ENCODE assay signal across 28 cellular contexts in the genomic region with DNA sequence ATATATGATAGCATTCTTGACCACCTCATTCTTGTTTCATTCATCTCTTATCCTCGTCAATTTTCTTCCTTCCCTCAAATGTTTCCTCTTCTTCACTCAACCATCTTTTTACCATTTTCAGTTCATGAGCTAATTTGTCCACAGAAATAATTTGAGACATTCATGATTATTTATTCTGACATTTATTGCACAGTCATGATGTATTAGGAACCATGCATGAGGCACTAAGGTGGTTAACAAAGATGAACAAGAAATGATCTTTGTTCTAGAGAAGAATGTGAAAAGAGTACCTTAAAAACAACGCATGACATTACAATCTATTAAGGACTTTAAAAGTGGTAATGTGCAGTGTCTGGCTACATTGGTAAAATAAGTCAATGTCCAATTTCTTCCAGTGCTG. TPM values are rescaled to one million over a fixed set of nuclear protein-coding genes. Genes with fewer than 3 reads are reported as not detected.
DNase-seq lines count a peak whose midpoint lies in the region; ATAC-seq, FAIRE-seq and TF ChIP-seq lines count a peak whose summit lies in the region.
"Had no signal": no experiment of that assay in that cellular context is flagged by ENCODE, and none has a peak within 500 bp of the region (broad histone marks: within the 10 kb centered on the region; RNA-seq: fewer than 3 reads in every experiment).

No MANE protein-coding gene starts in this region.

- no peak overlapping the region for H2BK20ac ChIP-seq in IMR-90 (ENCODE audit: low read depth, low read length)

- H3K4me2 ChIP-seq in HepG2 (ENCODE audit: low read depth, low read length) (no peak overlapping the region), IMR-90 (ENCODE audit: low read depth, low read length) (no peak overlapping the region), K562 (ENCODE audit: insufficient read depth, low read length) (no peak overlapping the region; the same call in 1 of the 2 replicates)
- H3K4me2 ChIP-seq: BLaER1 had no signal

- no peaks in the 10 kb centered on the region for H3K4me1 Mint-ChIP-seq in activated CD4-positive, alpha-beta memory T cell treated with anti-CD3 and anti-CD28 coated beads for 36 hours (ENCODE audit: low read depth)

- H3K9me1 ChIP-seq in IMR-90 (ENCODE audit: insufficient read depth, low read length) = no peaks in the 10 kb centered on the region
- no peaks in the 10 kb centered on the region for H3K9me1 ChIP-seq in K562 (ENCODE audit: control insufficient read depth, insufficient read depth, low read length)

- intact Hi-C loops in HepG2 (cut with micrococcal nuclease; ENCODE audit: unreplicated experiment) (no loop called here), right lobe of liver (cut with DNase I) (no loop called here), IMR-90 (cut with micrococcal nuclease) (loop anchor here (5.0 kb wide), 1 partner anchor 34 kb away; no protein-coding TSS in a partner anchor), K562 (cut with micrococcal nuclease) (loop anchor here (2.0 kb wide), 2 partner anchors 27 to 37 kb away; partner anchors contain the start of gene TEC)
- intact Hi-C loops in activated CD4-positive, alpha-beta memory T cell treated with anti-CD3 and anti-CD28 coated beads for 36 hours (cut with micrococcal nuclease) = no loop called here

- TF ChIP-seq CTCF in HepG2 (CRISPR knock-in tag; IDR thresholded peaks at IDR 0.05) = no peak
- TF ChIP-seq CTCF in right lobe of liver (IDR thresholded peaks at IDR 0.05) = no peak
- no peak for TF ChIP-seq CTCF in IMR-90 (conservative IDR thresholded peaks at IDR 0.05; ENCODE audit: low read depth, low read length)
- TF ChIP-seq CTCF in K562 (IDR thresholded peaks at IDR 0.05 in 2 of 3, conservative IDR thresholded peaks at IDR 0.05 in 1 of 3; ENCODE audit: insufficient read depth in 2 of 3, low read depth in 1 of 3, low read length in 3 of 3) = no peak

- H3K9me3 ChIP-seq in HepG2 (ENCODE audit: low read length) (no peaks in the 10 kb centered on the region), right lobe of liver (no peaks in the 10 kb centered on the region), IMR-90 (ENCODE audit: control insufficient read depth, insufficient read depth, low read length) (no peaks in the 10 kb centered on the region), K562 (replicated peaks; ENCODE audit: control insufficient read depth, insufficient read depth, low read depth, low read length) (peaks cover 6% of the 10 kb centered on the region; the same call in 1 of the 2 replicates)
- H3K9me3 ChIP-seq: BE2C had no signal

- POLR2A ChIA-PET in HepG2 (lab: Yijun Ruan, JAX) (no interaction called here), IMR-90 (lab: Charles Lee; ENCODE audit: unreplicated experiment) (no interaction called here), K562 (lab: Yijun Ruan, JAX) (interaction anchor here (0.6 kb wide), 1 partner anchor 10 kb away, joined by 3 read pairs; no protein-coding TSS in a partner anchor)
- POLR2A ChIA-PET in activated CD4-positive, alpha-beta memory T cell treated with anti-CD3 and anti-CD28 coated beads for 36 hours (lab: Charles Lee) = no interaction called here

- no peaks in the 10 kb centered on the region for H3K79me2 ChIP-seq in HepG2 (ENCODE audit: insufficient read depth, low read length)
- peaks cover 94% of the 10 kb centered on the region for H3K79me2 ChIP-seq in K562 (ENCODE audit: control insufficient read depth, insufficient read depth, low read length)

- no peak overlapping the region for H2BK15ac ChIP-seq in IMR-90 (ENCODE audit: low read depth, low read length)

- H3K4ac ChIP-seq in IMR-90 (ENCODE audit: low read depth, low read length) = no peak overlapping the region

- no peaks in the 10 kb centered on the region; a peak in 1 of 5 replicates for H3K27me3 ChIP-seq in HepG2 (ENCODE audit: control insufficient read depth in 1 of 2, insufficient read depth in 2 of 2, low read length in 2 of 2)
- no peaks in the 10 kb centered on the region for H3K27me3 ChIP-seq in right lobe of liver
- peaks cover 1% of the 10 kb centered on the region; the same call in 1 of the 2 replicates for H3K27me3 ChIP-seq in IMR-90 (ENCODE audit: control insufficient read depth, insufficient read depth, low read length)
- H3K27me3 ChIP-seq in K562 (ENCODE audit: control insufficient read depth in 2 of 2, insufficient read depth in 2 of 2, low read length in 2 of 2) = no peaks in the 10 kb centered on the region
- H3K27me3 ChIP-seq: BLaER1 had no signal

- H3K9me3 Mint-ChIP-seq in activated CD4-positive, alpha-beta memory T cell treated with anti-CD3 and anti-CD28 coated beads for 36 hours = no peaks in the 10 kb centered on the region
- H3K9me3 Mint-ChIP-seq: CD14-positive monocyte; CD8-positive, alpha-beta memory T cell had no signal

- no peak overlapping the region for H2AK9ac ChIP-seq in IMR-90 (replicated peaks; ENCODE audit: low read depth, low read length, poor library complexity)

- H3K27ac ChIP-seq in HepG2 (ENCODE audit: extremely low read length, insufficient read depth, low read length) (no peak overlapping the region), right lobe of liver (no peak overlapping the region), IMR-90 (ENCODE audit: insufficient read depth, low read length) (no peak overlapping the region), K562 (ENCODE audit: extremely low read depth, low read depth, low read length) (no peak overlapping the region)
- H3K27ac ChIP-seq: 22Rv1, BLaER1 had no signal

- H4K8ac ChIP-seq in IMR-90 (ENCODE audit: low read depth in 2 of 2, low read length in 2 of 2) = no peak overlapping the region

- TF ChIP-seq POLR2A in HepG2 (IDR thresholded peaks at IDR 0.05; ENCODE audit: insufficient read depth in 1 of 2, low read depth in 2 of 2, low read length in 2 of 2) = no peak
- TF ChIP-seq POLR2A in right lobe of liver (IDR thresholded peaks at IDR 0.05) = no peak
- TF ChIP-seq POLR2A in IMR-90 (IDR thresholded peaks at IDR 0.05; ENCODE audit: low read depth, low read length) = no peak
- no peak for TF ChIP-seq POLR2A in K562 (conservative IDR thresholded peaks at IDR 0.05)

- peaks cover 4% of the 10 kb centered on the region for H3K36me3 Mint-ChIP-seq in activated CD4-positive, alpha-beta memory T cell treated with anti-CD3 and anti-CD28 coated beads for 36 hours
- H3K36me3 Mint-ChIP-seq: CD4-positive, alpha-beta memory T cell; CD4-positive, CD25-positive, alpha-beta regulatory T cell had no signal

- H3K4me3 ChIP-seq in HepG2 (replicated peaks in 1 of 3; ENCODE audit: insufficient read depth in 1 of 3, low read depth in 2 of 3, low read length in 3 of 3) = no peak overlapping the region
- no peak overlapping the region for H3K4me3 ChIP-seq in right lobe of liver
- H3K4me3 ChIP-seq in IMR-90 (ENCODE audit: insufficient read depth, low read depth, low read length) = no peak overlapping the region
- H3K4me3 ChIP-seq in K562 = no peak overlapping the region
- H3K4me3 ChIP-seq: BLaER1, GM12878 had no signal

- FAIRE-seq in HepG2 (lab: Jason Lieb, UNC) = no peak
- FAIRE-seq in K562 (lab: Jason Lieb, UNC) = no peak
- FAIRE-seq in urothelium cell line (lab: Jason Lieb, UNC) = peak; percentile 48
- FAIRE-seq: GM12878 had no signal

- H3K36me3 ChIP-seq in HepG2 (replicated peaks in 1 of 2; ENCODE audit: control insufficient read depth in 1 of 2, insufficient read depth in 2 of 2, low read length in 2 of 2) = no peaks in the 10 kb centered on the region
- no peaks in the 10 kb centered on the region for H3K36me3 ChIP-seq in right lobe of liver
- no peaks in the 10 kb centered on the region for H3K36me3 ChIP-seq in IMR-90 (ENCODE audit: control insufficient read depth, insufficient read depth, low read length)
- H3K36me3 ChIP-seq in K562 (ENCODE audit: control insufficient read depth, insufficient read depth, low read length) = peaks cover 3% of the 10 kb centered on the region; the same call in 1 of the 3 replicates
- H3K36me3 ChIP-seq: BE2C had no signal

- H3K14ac ChIP-seq in IMR-90 (replicated peaks; ENCODE audit: low read depth, low read length) = no peak overlapping the region

- no peak overlapping the region for H4K5ac ChIP-seq in IMR-90 (ENCODE audit: low read depth, low read length)

- H4K91ac ChIP-seq in IMR-90 (ENCODE audit: insufficient read depth, low read depth, low read length) = no peak overlapping the region

- H3K56ac ChIP-seq in IMR-90 (ENCODE audit: extremely low read depth, insufficient read depth, low read length) = no peak overlapping the region

- WGBS in HepG2 (ENCODE audit: low lambda C conversion rate) = 61% methylated on average over 2 of the region's 2 CpGs
- 86% methylated on average over 2 of the region's 2 CpGs for WGBS in right lobe of liver (ENCODE audit: insufficient coverage, low coverage, low lambda C conversion rate, missing lambda C conversion rate)
- 100% methylated on average over 1 of the region's 2 CpGs; no CpG with 5 or more reads in 1 of the 2 experiments for WGBS in IMR-90 (ENCODE audit: extremely low coverage in 2 of 2, insufficient read length in 1 of 2), 2 experiments
- 64% methylated on average over 2 of the region's 2 CpGs for WGBS in K562 (ENCODE audit: insufficient coverage, low coverage, missing lambda C conversion rate)

- H3K4me3 Mint-ChIP-seq in activated CD4-positive, alpha-beta memory T cell treated with anti-CD3 and anti-CD28 coated beads for 36 hours = no peak overlapping the region
- H3K4me3 Mint-ChIP-seq: CD14-positive monocyte; CD4-positive, alpha-beta memory T cell; CD4-positive, CD25-positive, alpha-beta regulatory T cell; CD8-positive, alpha-beta memory T cell had no signal

- H2BK120ac ChIP-seq in IMR-90 (ENCODE audit: low read depth, low read length) = no peak overlapping the region

- in situ Hi-C loops in HepG2 (cut with HindIII; ENCODE audit: extremely low pct_ligation_motif_present, low pct_unique_long_range_greater_than_20kb) = no loop called here
- in situ Hi-C loops in IMR-90 (cut with MboI; ENCODE audit: low sequenced_read_pairs) = no loop called here
- in situ Hi-C loops in K562 (cut with MboI) = no loop called here

- H3K27me3 Mint-ChIP-seq in activated CD4-positive, alpha-beta memory T cell treated with anti-CD3 and anti-CD28 coated beads for 36 hours = no peaks in the 10 kb centered on the region
- H3K27me3 Mint-ChIP-seq: CD8-positive, alpha-beta memory T cell had no signal

- CTCF ChIA-PET in HepG2 (lab: Yijun Ruan, JAX; ENCODE audit: low intra/inter-chr PET ratio, low total read pairs) (no interaction called here), IMR-90 (lab: Yijun Ruan, JAX) (no interaction called here), K562 (lab: Yijun Ruan, JAX; ENCODE audit: low intra/inter-chr PET ratio) (no interaction called here)
- CTCF ChIA-PET in activated CD4-positive, alpha-beta memory T cell treated with anti-CD3 and anti-CD28 coated beads for 36 hours (lab: Charles Lee) = no interaction called here

- dilution Hi-C loops in IMR-90 (cut with HindIII; ENCODE audit: low sequenced_read_pairs, unreplicated experiment) = no loop called here

- H3K9ac ChIP-seq in HepG2 (ENCODE audit: insufficient read depth, low read depth, low read length) = no peak overlapping the region
- H3K9ac ChIP-seq in IMR-90 (ENCODE audit: low read depth, low read length) = no peak overlapping the region
- H3K9ac ChIP-seq in K562 (ENCODE audit: insufficient read depth in 1 of 2, low read depth in 2 of 2, low read length in 2 of 2) = no peak overlapping the region
- H3K9ac ChIP-seq: BLaER1 had no signal

- no peak overlapping the region for H2AK5ac ChIP-seq in IMR-90 (ENCODE audit: low read depth, low read length)

- DNase-seq in HepG2 (ENCODE audit: low spot score) (no peak), right lobe of liver (no peak), IMR-90 (no peak), K562 (ENCODE audit: extremely low read depth in 1 of 4, low spot score in 3 of 4) (no peak), urothelium cell line (ENCODE audit: low spot score) (no peak), T-helper 2 cell (no peak)
- DNase-seq in activated CD4-positive, alpha-beta memory T cell treated with anti-CD3 and anti-CD28 coated beads for 36 hours = no peak
- DNase-seq: ACHN; BE2C; C1 segment of cervical spinal cord; CD4-positive, alpha-beta memory T cell; CD4-positive, CD25-positive, alpha-beta regulatory T cell; CD8-positive, alpha-beta memory T cell; COR-L47; DMS 273 treated with DMSO at 0.1 percent for 48 hours; DMS153; DMS53; DMS79; DND-41; EL; GDM1 had no signal

- TF ChIP-seq RAD21 in HepG2 (CRISPR knock-in tag; IDR thresholded peaks at IDR 0.05) = no peak
- no peak for TF ChIP-seq RAD21 in IMR-90 (IDR thresholded peaks at IDR 0.05; ENCODE audit: low read length)
- TF ChIP-seq RAD21 in K562 (CRISPR knock-in tag; conservative IDR thresholded peaks at IDR 0.05 in 1 of 2, IDR thresholded peaks at IDR 0.05 in 1 of 2) = no peak

- ATAC-seq in HepG2 (no peak), right lobe of liver (no peak), IMR-90 (ENCODE audit: low read depth) (no peak), K562 (no peak), GM19395 (IDR thresholded peaks at IDR 0.05; ENCODE audit: unreplicated experiment) (no peak)

- no peak overlapping the region for H3K18ac ChIP-seq in IMR-90 (ENCODE audit: low read depth, low read length)

- no peak overlapping the region for H3K23ac ChIP-seq in IMR-90 (ENCODE audit: low read depth, low read length)

- H2BK5ac ChIP-seq in IMR-90 (ENCODE audit: low read depth, low read length, poor library complexity, severe bottlenecking) = no peak overlapping the region

- TF ChIP-seq EP300 in HepG2 (IDR thresholded peaks at IDR 0.05; ENCODE audit: low read depth in 2 of 2, low read length in 2 of 2) = no peak
- TF ChIP-seq EP300 in HepG2 (CRISPR knock-in tag; IDR thresholded peaks at IDR 0.05; ENCODE audit: borderline replicate concordance) = no peak
- no peak for TF ChIP-seq EP300 in K562 (IDR thresholded peaks at IDR 0.05; ENCODE audit: low read length)

- no peak overlapping the region for H2AFZ ChIP-seq in HepG2 (ENCODE audit: low read length)
- H2AFZ ChIP-seq in IMR-90 (replicated peaks; ENCODE audit: low read length, poor library complexity) = no peak overlapping the region
- H2AFZ ChIP-seq in K562 (ENCODE audit: low read depth, low read length) = no peak overlapping the region

- no TSS peak for BruUV-seq in HepG2 (replicated peaks; lab: Mats Ljungman, UMichigan)
- BruUV-seq in IMR-90 (replicated peaks; lab: Mats Ljungman, UMichigan) = no TSS peak
- BruUV-seq in K562 (replicated peaks; lab: Mats Ljungman, UMichigan) = no TSS peak

- H3K79me1 ChIP-seq in IMR-90 (ENCODE audit: low read depth in 1 of 2, low read length in 2 of 2) = no peaks in the 10 kb centered on the region

- H3K4me1 ChIP-seq in HepG2 (ENCODE audit: insufficient read depth, low read length) (no peaks in the 10 kb centered on the region), right lobe of liver (peaks cover 0 to 4% (median 0%) of the 10 kb centered on the region in 4 donors), IMR-90 (ENCODE audit: control insufficient read depth, insufficient read depth, low read length) (no peaks in the 10 kb centered on the region), K562 (replicated peaks in 1 of 2; ENCODE audit: control insufficient read depth in 2 of 2, insufficient read depth in 2 of 2, low read length in 2 of 2) (peaks cover 10 to 49% of the 10 kb centered on the region in 2 experiments; a peak in 4 of 5 replicates)
- H3K4me1 ChIP-seq: BE2C, BLaER1 had no signal

- no peak overlapping the region for H3K27ac Mint-ChIP-seq in activated CD4-positive, alpha-beta memory T cell treated with anti-CD3 and anti-CD28 coated beads for 36 hours
- H3K27ac Mint-ChIP-seq: CD14-positive monocyte; CD4-positive, alpha-beta memory T cell; CD4-positive, CD25-positive, alpha-beta regulatory T cell; CD8-positive, alpha-beta memory T cell had no signal

- H4K20me1 ChIP-seq in HepG2 (ENCODE audit: insufficient read depth, low read length) (no peaks in the 10 kb centered on the region), IMR-90 (ENCODE audit: insufficient read depth, low read length) (no peaks in the 10 kb centered on the region), K562 (replicated peaks; ENCODE audit: control insufficient read depth, insufficient read depth, low read length) (no peaks in the 10 kb centered on the region)
- H4K20me1 ChIP-seq: BLaER1 had no signal

RNA-seq across cellular contexts. Expression of gene TEC, which starts 27.9 kb away (rescaled TPM):
- total RNA-seq in HepG2 (2016; rRNA removed; fragmentation: Illumina TruSeq; extraction: Trizol) (0.20 TPM in 2 replicates), right lobe of liver (1 to 10 TPM; 1.5 to 4.2 (median 3.0) TPM), IMR-90 (2012; rRNA removed) (0.54 and 1.1 TPM in 2 replicates), K562 (2014; rRNA removed) (9.6 and 14.7 TPM in 2 replicates), K562 (2014; rRNA removed; fragmentation: Illumina TruSeq; extraction: Trizol) (10.2 and 11.4 TPM in 2 replicates), K562 (2015; rRNA removed; fragmentation: Illumina TruSeq; extraction: Trizol) (12.5 and 13.0 TPM in 2 replicates), K562 (2021) (6.8 and 8.0 TPM in 2 replicates)
- not detected in 2 replicates for total RNA-seq in HepG2 (2016; cell fraction: cytosol; rRNA removed; fragmentation: Illumina TruSeq; extraction: Trizol; ENCODE audit: low read depth)
- 0.21 and 0.22 TPM in 2 replicates for total RNA-seq in HepG2 (2016; cell fraction: insoluble cytoplasmic fraction; rRNA removed; fragmentation: Illumina TruSeq; extraction: Trizol)
- 0.09 TPM in 1 of 2 replicates, not detected in the other for total RNA-seq in HepG2 (2016; cell fraction: membrane; rRNA removed; fragmentation: Illumina TruSeq; extraction: Trizol)
- 0.13 and 0.43 TPM in 2 replicates for total RNA-seq in HepG2 (2016; cell fraction: nucleus; rRNA removed; fragmentation: Illumina TruSeq; extraction: Trizol)
- polyA plus RNA-seq in HepG2 (2011; rRNA removed) (0.05 and 0.10 TPM in 2 replicates), IMR-90 (2012; rRNA removed) (0.16 and 0.39 TPM in 2 replicates), K562 (2011; rRNA removed) (8.0 and 9.8 TPM in 2 replicates), K562 (2014; fragmentation: Illumina TruSeq; extraction: Trizol) (7.4 and 8.8 TPM in 2 replicates), K562 (2014; fragmentation: Nextera tagmentation; extraction: Ambion mirVana) (1 to 10 TPM; 5.3 to 8.2 TPM), K562 (2014; rRNA removed) (6.8 and 10.6 TPM in 2 replicates)
- polyA plus RNA-seq in HepG2 (2011; cell fraction: cytosol; rRNA removed) = 0.08 and 0.09 TPM in 2 replicates
- 0.14 and 0.17 TPM in 2 replicates for polyA plus RNA-seq in HepG2 (2011; cell fraction: nucleus; rRNA removed)
- 0.12 and 0.25 TPM in 2 replicates for polyA plus RNA-seq in HepG2 (2012)
- not detected in 2 replicates for polyA plus RNA-seq in HepG2 (2016; cell fraction: cytosol; fragmentation: Illumina TruSeq; extraction: Trizol; ENCODE audit: low read depth)
- 0.21 TPM in 1 of 2 replicates, not detected in the other for polyA plus RNA-seq in HepG2 (2016; cell fraction: insoluble cytoplasmic fraction; fragmentation: Illumina TruSeq; extraction: Trizol; ENCODE audit: low read depth)
- 0.08 TPM in 1 of 2 replicates, not detected in the other for polyA plus RNA-seq in HepG2 (2016; cell fraction: membrane; fragmentation: Illumina TruSeq; extraction: Trizol; ENCODE audit: low read depth)
- polyA plus RNA-seq in HepG2 (2016; cell fraction: nucleus; fragmentation: Illumina TruSeq; extraction: Trizol; ENCODE audit: insufficient read depth, low read depth) = 0.19 TPM in 1 of 2 replicates, not detected in the other
- polyA minus RNA-seq in HepG2 (2011; rRNA and poly(A)+ RNA removed; ENCODE audit: low replicate concordance) = 0.12 and 0.91 TPM in 2 replicates
- not detected in 2 replicates for polyA minus RNA-seq in HepG2 (2011; cell fraction: cytosol; rRNA and poly(A)+ RNA removed)
- polyA minus RNA-seq in HepG2 (2011; cell fraction: nucleus; rRNA and poly(A)+ RNA removed) = 0.50 and 0.64 TPM in 2 replicates
- 0.03 and 0.04 TPM in 2 replicates for polyA plus RNA-seq in IMR-90 (2012; cell fraction: cytosol; rRNA removed)
- 0.10 and 0.65 TPM in 2 replicates for polyA plus RNA-seq in IMR-90 (2012; cell fraction: nucleus; rRNA removed; ENCODE audit: low replicate concordance)
- total RNA-seq in K562 (2011; cell fraction: chromatin; rRNA removed; ENCODE audit: low replicate concordance) = 12.7 and 33.0 TPM in 2 replicates
- 6.3 and 7.9 TPM in 2 replicates for total RNA-seq in K562 (2011; cell fraction: nucleolus; rRNA removed)
- total RNA-seq in K562 (2011; cell fraction: nucleoplasm; rRNA removed) = 11.6 and 13.3 TPM in 2 replicates
- polyA plus RNA-seq in K562 (2011; cell fraction: cytosol; rRNA removed) = 1.8 and 5.7 TPM in 2 replicates
- 10.2 and 21.9 TPM in 2 replicates for polyA plus RNA-seq in K562 (2011; cell fraction: nucleus; rRNA removed)
- 7.2 and 7.8 TPM in 2 replicates for polyA plus RNA-seq in K562 (2012)
- 15.1 and 25.1 TPM in 2 replicates for polyA minus RNA-seq in K562 (2011; rRNA and poly(A)+ RNA removed)
- polyA minus RNA-seq in K562 (2011; cell fraction: cytosol; rRNA and poly(A)+ RNA removed) = 4.4 and 5.4 TPM in 2 replicates
- polyA minus RNA-seq in K562 (2011; cell fraction: nucleus; rRNA and poly(A)+ RNA removed) = 11.6 and 30.9 TPM in 2 replicates
- 1 to 10 TPM; 1.8 to 3.0 TPM for total RNA-seq in activated CD4-positive, alpha-beta memory T cell treated with anti-CD3 and anti-CD28 coated beads for 36 hours
- total RNA-seq: A172, G401 had no signal

Comparison
In these comparisons a context has a peak if more than half of its experiments do, and no peak if none do; other contexts are left out.
1. intact Hi-C loops: an anchor here in IMR-90 (5.0 kb wide) and K562 (2.0 kb wide); none called in HepG2, right lobe of liver and activated CD4-positive, alpha-beta memory T cell treated with anti-CD3 and anti-CD28 coated beads for 36 hours.
2. Of the 241 proteins assayed by ChIP-seq in both HepG2 and K562: peak only in HepG2: none; only in K562: MAFF, MAFG, NFE2 and NFE2L1; in both: none; in neither: 237.